15 cellular contexts compared by ENCODE assay signal in genomic region chr12:108475396-108475795, GRCh38. TPM values are rescaled to one million over a fixed set of nuclear protein-coding genes. Genes with fewer than 3 reads are reported as not detected.
A peak's percentile ranks its signal among the peaks of the same experiment; 100 is the strongest.
DNase-seq lines count a peak whose midpoint lies in the region; ATAC-seq and TF ChIP-seq lines count a peak whose summit lies in the region.
"Had no signal": no experiment of that assay in that cellular context is flagged by ENCODE, and none has a peak within 500 bp of the region (broad histone marks: within the 10 kb centered on the region; RNA-seq: fewer than 3 reads in every experiment).

No MANE protein-coding gene starts in this region.

- intact Hi-C loops in left lung (cut with DNase I): no loop called here

- no peaks in the 10 kb centered on the region for H3K9me3 ChIP-seq in SJCRH30 (replicated peaks)
- no peaks in the 10 kb centered on the region for H3K9me3 ChIP-seq in left lung
- H3K9me3 ChIP-seq: BLaER1 treated with 17β-estradiol and CSF1 and Interleukin-3, amounts not matched to agents 10 nM and 100 nM had no signal

- H3K27ac ChIP-seq in SJCRH30: no peak overlapping the region
- H3K27ac ChIP-seq in left lung: no peak overlapping the region
- H3K27ac ChIP-seq: BLaER1 treated with 17β-estradiol and CSF1 and Interleukin-3, amounts not matched to agents 10 nM and 100 nM had no signal

- no peaks in the 10 kb centered on the region for H3K4me1 ChIP-seq in SJCRH30
- no peaks in the 10 kb centered on the region for H3K4me1 ChIP-seq in left lung

- ATAC-seq in left lung (no peak), HG02970 (IDR thresholded peaks at IDR 0.05; ENCODE audit: low FRiP score, unreplicated experiment) (no peak)
- ATAC-seq: GM23338, HepG2 had no signal

- H3K36me3 ChIP-seq in SJCRH30 (no peaks in the 10 kb centered on the region), left lung (no peaks in the 10 kb centered on the region)
- H3K36me3 ChIP-seq: BLaER1 treated with 17β-estradiol and CSF1 and Interleukin-3, amounts not matched to agents 10 nM and 100 nM had no signal

- peak; percentile 62 for DNase-seq in NCI-H82 (lab: John Stamatoyannopoulos, UW)
- DNase-seq in NCI-H82 treated with DMSO at 0.1 percent for 48 hours (lab: John Stamatoyannopoulos, UW; ENCODE audit: unreplicated experiment): no peak
- peak; percentile 93 to 98 for DNase-seq in NCI-H524 (lab: John Stamatoyannopoulos, UW)
- DNase-seq in SJCRH30: peak; percentile 8 to 13
- DNase-seq in left lung: no peak
- DNase-seq in activated CD4-positive, CD25-positive, alpha-beta regulatory T cell treated with anti-CD3 and anti-CD28 coated beads, Interleukin-2, amount 50 U/mL, for 72 hours: no peak
- DNase-seq: 8988T; AML-193; CD4-positive, CD25-positive, alpha-beta regulatory T cell; DMS79; H7 had no signal

- H3K27me3 ChIP-seq in SJCRH30: no peaks in the 10 kb centered on the region
- H3K27me3 ChIP-seq in left lung: peaks cover 0 to 23% of the 10 kb centered on the region in 2 donors
- H3K27me3 ChIP-seq: BLaER1 treated with 17β-estradiol and CSF1 and Interleukin-3, amounts not matched to agents 10 nM and 100 nM had no signal

- no peak for TF ChIP-seq CTCF in left lung (IDR thresholded peaks at IDR 0.05)

- no peak overlapping the region for H3K4me3 ChIP-seq in SJCRH30
- no peak overlapping the region for H3K4me3 ChIP-seq in left lung
- H3K4me3 ChIP-seq: BLaER1 treated with 17β-estradiol and CSF1 and Interleukin-3, amounts not matched to agents 10 nM and 100 nM; GM23338 had no signal

RNA-seq across cellular contexts. Expression of gene FICD, which starts 39.7 kb away (rescaled TPM):
- 2.4 and 2.9 TPM in 2 replicates for total RNA-seq in SJCRH30 (2014; rRNA removed; shearing (Covaris generic))
- total RNA-seq in left lung: 10 to 100 TPM in 1 of 2 donors, 1 to 10 TPM in 1; 7.7 to 13.2 TPM

Comparison
In these comparisons a context has a peak if more than half of its experiments do, and no peak if none do; other contexts are left out.
1. DNase-seq: peak in NCI-H82 (single experiment), NCI-H524 (2 of 2) and SJCRH30 (2 of 2); none in NCI-H82 treated with DMSO at 0.1 percent for 48 hours (single experiment), left lung (0 of 2) and activated CD4-positive, CD25-positive, alpha-beta regulatory T cell treated with anti-CD3 and anti-CD28 coated beads, Interleukin-2, amount 50 U/mL, for 72 hours (single experiment).